Comparison of ENCODE assay signal across 25 cellular contexts in the genomic region with DNA sequence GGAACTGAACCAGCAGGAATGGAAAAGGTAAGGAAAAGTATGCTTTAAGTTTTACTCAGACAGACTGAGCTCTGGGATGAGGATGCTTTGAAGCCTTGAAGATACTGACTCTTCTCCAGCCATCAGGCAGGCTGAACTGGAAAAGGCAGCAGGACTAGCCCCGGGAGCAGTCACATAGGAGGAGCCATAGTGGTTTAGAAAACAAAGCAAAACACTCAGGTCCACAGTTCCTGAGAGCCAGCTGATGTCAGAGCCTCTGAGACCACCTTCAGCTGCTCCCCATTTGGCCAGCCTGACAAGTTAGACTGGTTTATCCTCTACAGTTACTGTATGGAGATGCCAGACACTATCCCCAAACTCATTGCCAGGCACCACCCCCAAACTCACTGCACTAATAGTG.
"Had no signal": no experiment of that assay in that cellular context is flagged by ENCODE, and none has a peak within 500 bp of the region (broad histone marks: within the 10 kb centered on the region; RNA-seq: fewer than 3 reads in every experiment).

No MANE protein-coding gene starts in this region.

- H3K79me2 ChIP-seq: parathyroid adenoma had no signal

- FAIRE-seq: small intestine, urothelium cell line had no signal

- H3K27me3 ChIP-seq: neural progenitor cell, right lobe of liver, sigmoid colon, stomach, thyroid gland, tibial nerve, upper lobe of left lung, vagina had no signal

- H3K36me3 ChIP-seq: neural progenitor cell, right lobe of liver, sigmoid colon, stomach, thoracic aorta, thyroid gland, tibial nerve, upper lobe of left lung, vagina had no signal

- H3K4me1 ChIP-seq: neural progenitor cell, parathyroid adenoma, psoas muscle, thyroid gland, tibial nerve, upper lobe of left lung had no signal

- H3K9me3 ChIP-seq: psoas muscle, right lobe of liver, thoracic aorta, thyroid gland, upper lobe of left lung, vagina had no signal

- H3K4me2 ChIP-seq: neural progenitor cell had no signal

- H3K27ac ChIP-seq: neural progenitor cell, parathyroid adenoma, psoas muscle, sigmoid colon, stomach, thoracic aorta, thyroid gland, tibial nerve, upper lobe of left lung, vagina had no signal

- ATAC-seq: natural killer cell; psoas muscle; right cardiac atrium; stimulated activated effector memory CD8-positive, alpha-beta T cell treated with anti-CD3 and anti-CD28 coated beads, Interleukin-12 subunit alpha, Interleukin-12 subunit beta, amount 100 ng/mL, for 72 hours; stimulated activated naive B cell treated with anti-CD40 and anti-IgM and Interleukin-4, amounts not matched to agents 10 μg/mL and 1 μg/mL and 100 μg/mL, for 72 hours had no signal

- DNase-seq: natural killer cell; occipital lobe; posterior cingulate gyrus; psoas muscle; right cardiac atrium; right lobe of liver; sigmoid colon; small intestine; stimulated activated CD4-positive, alpha-beta T cell treated with anti-CD3 and anti-CD28 coated beads, Interleukin-15, amount 100 ng/mL, for 24 hours; stimulated activated CD4-positive, alpha-beta T cell treated with anti-CD3 and anti-CD28 coated beads, Interleukin-2, amount 100 ng/mL, for 24 hours; stimulated activated CD4-positive, alpha-beta T cell treated with anti-CD3 and anti-CD28 coated beads, Interleukin-2, amount 100 ng/mL, for 48 hours; stimulated activated CD4-positive, alpha-beta T cell treated with anti-CD3 and anti-CD28 coated beads, Interleukin-4, amount 100 ng/mL, for 24 hours; stimulated activated naive B cell treated with anti-CD40 and anti-IgM and Interleukin-4, amounts not matched to agents 10 μg/mL and 1 μg/mL and 100 μg/mL, for 72 hours; stimulated activated naive CD4-positive, alpha-beta T cell treated with Interleukin-2 at 50 U/mL for 16 hours; stomach; thyroid gland; trophoblast cell; upper lobe of left lung had no signal

- H3K4me3 ChIP-seq: neural progenitor cell, psoas muscle, right lobe of liver, sigmoid colon, stomach, thoracic aorta, thyroid gland, tibial nerve, upper lobe of left lung, vagina had no signal

- H2AFZ ChIP-seq: neural progenitor cell, parathyroid adenoma had no signal
